In the genomic region with DNA sequence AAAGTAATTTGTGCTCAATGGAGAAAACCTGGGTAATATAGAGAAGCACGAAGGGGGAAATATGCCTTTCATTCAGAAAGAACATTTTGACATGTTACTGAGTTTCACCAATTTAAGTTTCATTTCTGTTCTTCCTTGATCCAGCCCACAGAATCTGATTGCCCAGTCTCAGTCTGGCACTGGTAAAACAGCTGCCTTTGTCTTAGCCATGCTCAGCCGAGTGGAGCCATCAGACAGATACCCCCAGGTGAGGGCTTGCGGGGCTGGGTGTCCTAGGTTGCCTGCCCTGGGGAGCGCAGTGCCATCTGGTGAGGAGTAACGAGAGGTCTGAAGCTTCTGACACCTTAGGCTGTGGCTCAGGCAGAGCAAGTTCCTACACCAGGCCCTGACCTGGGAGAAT, we compare ENCODE assay signal across 1 cellular context.
A peak's percentile ranks its signal among the peaks of the same experiment; 100 is the strongest.
TF ChIP-seq lines count a peak whose summit lies in the region.

No MANE protein-coding gene starts in this region.

TF ChIP-seq in GM12878, 131 proteins besides CTCF, POLR2A, EP300 and RAD21:
- TF ChIP-seq JUNB (IDR thresholded peaks at IDR 0.05) (0 out of 2 replicates have a peak, but pooled peaks have one; percentile 12), ZBTB33 (IDR thresholded peaks at IDR 0.05) (no peak), SUPT20H (IDR thresholded peaks at IDR 0.05; ENCODE audit: borderline replicate concordance, control insufficient read depth, low read depth, low read length) (no peak), E2F8 (IDR thresholded peaks at IDR 0.05; ENCODE audit: low read depth, partially characterized antibody) (no peak), RBBP5 (conservative IDR thresholded peaks at IDR 0.05) (no peak), ZBTB40 (IDR thresholded peaks at IDR 0.05; ENCODE audit: borderline replicate concordance) (no peak), POLR2AphosphoS5 (IDR thresholded peaks at IDR 0.05; ENCODE audit: low read length) (peak; percentile 27; the same call in 1 of the 2 replicates), CBX5 (IDR thresholded peaks at IDR 0.05; ENCODE audit: low read depth) (no peak), MYC (IDR thresholded peaks at IDR 0.05; ENCODE audit: insufficient read depth, insufficient read length, insufficient replicate concordance, low read length, severe bottlenecking) (no peak), EED (IDR thresholded peaks at IDR 0.05; ENCODE audit: low read depth) (no peak)
- TF ChIP-seq, protein P1, sequence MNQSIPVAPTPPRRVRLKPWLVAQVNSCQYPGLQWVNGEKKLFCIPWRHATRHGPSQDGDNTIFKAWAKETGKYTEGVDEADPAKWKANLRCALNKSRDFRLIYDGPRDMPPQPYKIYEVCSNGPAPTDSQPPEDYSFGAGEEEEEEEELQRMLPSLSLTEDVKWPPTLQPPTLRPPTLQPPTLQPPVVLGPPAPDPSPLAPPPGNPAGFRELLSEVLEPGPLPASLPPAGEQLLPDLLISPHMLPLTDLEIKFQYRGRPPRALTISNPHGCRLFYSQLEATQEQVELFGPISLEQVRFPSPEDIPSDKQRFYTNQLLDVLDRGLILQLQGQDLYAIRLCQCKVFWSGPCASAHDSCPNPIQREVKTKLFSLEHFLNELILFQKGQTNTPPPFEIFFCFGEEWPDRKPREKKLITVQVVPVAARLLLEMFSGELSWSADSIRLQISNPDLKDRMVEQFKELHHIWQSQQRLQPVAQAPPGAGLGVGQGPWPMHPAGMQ (IDR thresholded peaks at IDR 0.05; ENCODE audit: borderline replicate concordance) = no peak
- TF ChIP-seq, protein P2, sequence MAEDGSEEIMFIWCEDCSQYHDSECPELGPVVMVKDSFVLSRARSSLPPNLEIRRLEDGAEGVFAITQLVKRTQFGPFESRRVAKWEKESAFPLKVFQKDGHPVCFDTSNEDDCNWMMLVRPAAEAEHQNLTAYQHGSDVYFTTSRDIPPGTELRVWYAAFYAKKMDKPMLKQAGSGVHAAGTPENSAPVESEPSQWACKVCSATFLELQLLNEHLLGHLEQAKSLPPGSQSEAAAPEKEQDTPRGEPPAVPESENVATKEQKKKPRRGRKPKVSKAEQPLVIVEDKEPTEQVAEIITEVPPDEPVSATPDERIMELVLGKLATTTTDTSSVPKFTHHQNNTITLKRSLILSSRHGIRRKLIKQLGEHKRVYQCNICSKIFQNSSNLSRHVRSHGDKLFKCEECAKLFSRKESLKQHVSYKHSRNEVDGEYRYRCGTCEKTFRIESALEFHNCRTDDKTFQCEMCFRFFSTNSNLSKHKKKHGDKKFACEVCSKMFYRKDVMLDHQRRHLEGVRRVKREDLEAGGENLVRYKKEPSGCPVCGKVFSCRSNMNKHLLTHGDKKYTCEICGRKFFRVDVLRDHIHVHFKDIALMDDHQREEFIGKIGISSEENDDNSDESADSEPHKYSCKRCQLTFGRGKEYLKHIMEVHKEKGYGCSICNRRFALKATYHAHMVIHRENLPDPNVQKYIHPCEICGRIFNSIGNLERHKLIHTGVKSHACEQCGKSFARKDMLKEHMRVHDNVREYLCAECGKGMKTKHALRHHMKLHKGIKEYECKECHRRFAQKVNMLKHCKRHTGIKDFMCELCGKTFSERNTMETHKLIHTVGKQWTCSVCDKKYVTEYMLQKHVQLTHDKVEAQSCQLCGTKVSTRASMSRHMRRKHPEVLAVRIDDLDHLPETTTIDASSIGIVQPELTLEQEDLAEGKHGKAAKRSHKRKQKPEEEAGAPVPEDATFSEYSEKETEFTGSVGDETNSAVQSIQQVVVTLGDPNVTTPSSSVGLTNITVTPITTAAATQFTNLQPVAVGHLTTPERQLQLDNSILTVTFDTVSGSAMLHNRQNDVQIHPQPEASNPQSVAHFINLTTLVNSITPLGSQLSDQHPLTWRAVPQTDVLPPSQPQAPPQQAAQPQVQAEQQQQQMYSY (CRISPR knock-in tag; IDR thresholded peaks at IDR 0.05) = no peak
